In the genomic region with DNA sequence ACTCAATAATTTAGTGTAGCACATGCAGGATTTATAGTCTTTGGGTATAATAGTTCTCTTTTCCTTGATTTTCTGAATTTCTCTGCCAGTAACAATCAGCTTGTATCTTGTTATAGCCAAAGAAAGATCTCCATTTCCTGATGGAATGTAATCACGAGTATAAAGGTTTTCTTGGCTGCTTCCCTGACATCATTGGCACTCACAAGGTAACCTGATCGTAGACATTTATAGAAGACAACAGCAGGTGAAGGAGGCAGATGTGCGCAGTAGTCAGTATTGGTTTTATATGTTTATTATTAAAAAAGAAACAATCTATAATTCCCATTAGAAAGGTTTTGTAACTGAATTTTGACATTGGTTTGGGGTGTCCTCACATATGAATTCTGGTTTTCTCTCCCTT, we compare ENCODE assay signal across 20 cellular contexts.
"Had no signal": no experiment of that assay in that cellular context is flagged by ENCODE, and none has a peak within 500 bp of the region (broad histone marks: within the 10 kb centered on the region; RNA-seq: fewer than 3 reads in every experiment).

No MANE protein-coding gene starts in this region.

- H3K27me3 ChIP-seq: MG63 had no signal

- DNase-seq: IMR-90; Karpas-422; KG1; MG63; NCI-H1092; NCI-H1436; NCI-H187; NCI-H2081 treated with DMSO at 0.1 percent for 48 hours; NCI-H2227 treated with DMSO at 0.1 percent for 48 hours; NCI-H524; NCI-H526 treated with DMSO at 0.1 percent for 48 hours; NCI-H748 treated with DMSO at 0.1 percent for 48 hours; NK-92 treated with Interleukin-12 subunit alpha and Interleukin-12 subunit beta, amount 100 ng/mL, for 24 hours; PC-3; SHP77; SK-N-SH; SW 1271 had no signal

- ATAC-seq: HepG2, Panc1, PC-3 had no signal

- H3K27ac ChIP-seq: RWPE1 had no signal

- H3K4me3 ChIP-seq: MG63 had no signal

- H3K9me3 ChIP-seq: MG63, SK-N-SH had no signal
